1 cellular context compared by ENCODE assay signal in the genomic region with DNA sequence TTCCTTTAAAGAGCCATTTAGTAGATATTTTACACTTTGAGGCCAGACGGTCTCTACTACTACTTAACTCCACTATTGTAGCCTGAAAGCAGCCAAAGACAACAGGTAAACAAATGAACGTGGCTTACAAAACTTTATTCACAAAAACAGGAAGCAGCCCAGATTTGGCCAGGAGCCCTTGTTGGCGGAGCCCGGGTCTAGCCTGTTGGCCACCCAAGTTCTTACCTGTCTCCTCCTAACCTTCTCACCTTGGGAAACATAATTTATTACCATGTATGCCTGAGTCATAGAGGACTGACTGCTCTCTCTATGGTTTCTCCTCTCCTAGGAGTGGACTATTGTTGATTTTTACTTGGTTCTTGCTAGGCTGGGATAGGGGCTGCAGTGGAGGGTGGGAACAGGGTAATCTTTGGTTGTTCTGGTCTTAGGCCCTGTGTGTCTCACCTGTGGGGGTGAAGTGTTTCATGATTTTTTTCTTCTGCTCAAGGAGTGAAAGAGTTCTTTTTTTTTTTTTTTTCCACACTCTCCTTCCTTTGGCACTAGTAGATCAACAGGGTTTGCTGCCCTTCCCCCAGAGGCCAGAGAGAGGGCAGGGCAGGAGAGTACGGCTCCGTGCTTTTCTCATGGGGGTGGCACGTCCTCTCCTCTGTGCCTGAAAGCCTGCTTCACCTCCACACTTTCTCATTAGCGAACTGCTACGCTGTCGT.
TF ChIP-seq lines count a peak whose summit lies in the region.

No MANE protein-coding gene starts in this region.

TF ChIP-seq in K562, 482 proteins besides CTCF, POLR2A, EP300 and RAD21 (continued from another document):
- TF ChIP-seq, protein P1, sequence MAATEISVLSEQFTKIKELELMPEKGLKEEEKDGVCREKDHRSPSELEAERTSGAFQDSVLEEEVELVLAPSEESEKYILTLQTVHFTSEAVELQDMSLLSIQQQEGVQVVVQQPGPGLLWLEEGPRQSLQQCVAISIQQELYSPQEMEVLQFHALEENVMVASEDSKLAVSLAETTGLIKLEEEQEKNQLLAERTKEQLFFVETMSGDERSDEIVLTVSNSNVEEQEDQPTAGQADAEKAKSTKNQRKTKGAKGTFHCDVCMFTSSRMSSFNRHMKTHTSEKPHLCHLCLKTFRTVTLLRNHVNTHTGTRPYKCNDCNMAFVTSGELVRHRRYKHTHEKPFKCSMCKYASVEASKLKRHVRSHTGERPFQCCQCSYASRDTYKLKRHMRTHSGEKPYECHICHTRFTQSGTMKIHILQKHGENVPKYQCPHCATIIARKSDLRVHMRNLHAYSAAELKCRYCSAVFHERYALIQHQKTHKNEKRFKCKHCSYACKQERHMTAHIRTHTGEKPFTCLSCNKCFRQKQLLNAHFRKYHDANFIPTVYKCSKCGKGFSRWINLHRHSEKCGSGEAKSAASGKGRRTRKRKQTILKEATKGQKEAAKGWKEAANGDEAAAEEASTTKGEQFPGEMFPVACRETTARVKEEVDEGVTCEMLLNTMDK (IDR thresholded peaks at IDR 0.05; ENCODE audit: borderline replicate concordance, insufficient read depth, low read depth, low read length, poor library complexity, severe bottlenecking): no peak
